In genomic region chr12:15584366-15585041, GRCh38 we compare ENCODE assay signal across 8 cellular contexts.
DNase-seq lines count a peak whose midpoint lies in the region; TF ChIP-seq lines count a peak whose summit lies in the region.

No MANE protein-coding gene starts in this region.

- DNase-seq in NCI-H2081 (lab: John Stamatoyannopoulos, UW) (peak; percentile 24 to 50), NCI-H2081 treated with DMSO at 0.1 percent for 48 hours (lab: John Stamatoyannopoulos, UW) (no peak), H4 (ENCODE audit: low spot score) (peak; percentile 52), NCI-H460 (ENCODE audit: extremely low read depth, low read depth) (peak; percentile 22), astrocyte of the hippocampus (ENCODE audit: low read depth, low spot score) (peak; percentile 77), left kidney (ENCODE audit: low read depth, low spot score) (peak; percentile 68), type B pancreatic cell (ENCODE audit: extremely low spot score, unreplicated experiment) (no peak)
- no peak for DNase-seq in activated T-helper 1 cell treated with anti-CD3 and anti-CD28 coated beads, Interleukin-12 subunit alpha, Interleukin-12 subunit beta, Interleukin-2, Interleukin-4 antibody, amounts not matched to agents 30 ng/mL and 10 ng/mL and 1 ng/mL, durations not matched to agents 14 hours and 24 hours and 36 hours (ENCODE audit: low spot score)

- peaks cover 22% of the 10 kb centered on the region for H3K27me3 Mint-ChIP-seq in type B pancreatic cell
- H3K27me3 Mint-ChIP-seq in activated T-helper 1 cell treated with anti-CD3 and anti-CD28 coated beads, Interleukin-12 subunit alpha, Interleukin-12 subunit beta, Interleukin-2, Interleukin-4 antibody, amounts not matched to agents 30 ng/mL and 10 ng/mL and 1 ng/mL, durations not matched to agents 14 hours and 24 hours and 36 hours (ENCODE audit: insufficient read depth), result no peaks in the 10 kb centered on the region

- H3K9me3 Mint-ChIP-seq in type B pancreatic cell, result no peaks in the 10 kb centered on the region
- H3K9me3 Mint-ChIP-seq in activated T-helper 1 cell treated with anti-CD3 and anti-CD28 coated beads, Interleukin-12 subunit alpha, Interleukin-12 subunit beta, Interleukin-2, Interleukin-4 antibody, amounts not matched to agents 30 ng/mL and 10 ng/mL and 1 ng/mL, durations not matched to agents 14 hours and 24 hours and 36 hours, result no peaks in the 10 kb centered on the region

- intact Hi-C loops in activated T-helper 1 cell treated with anti-CD3 and anti-CD28 coated beads, Interleukin-12 subunit alpha, Interleukin-12 subunit beta, Interleukin-2, Interleukin-4 antibody, amounts not matched to agents 30 ng/mL and 10 ng/mL and 1 ng/mL, durations not matched to agents 14 hours and 24 hours and 36 hours (cut with micrococcal nuclease), result loop anchor here (1.0 kb wide), 3 partner anchors 52 to 357 kb away; no protein-coding TSS in a partner anchor

- peak; percentile 73 for TF ChIP-seq CTCF in type B pancreatic cell (conservative IDR thresholded peaks at IDR 0.05)

- no peaks in the 10 kb centered on the region for H3K4me1 Mint-ChIP-seq in type B pancreatic cell (ENCODE audit: unreplicated experiment)
- peaks cover 13% of the 10 kb centered on the region for H3K4me1 Mint-ChIP-seq in activated T-helper 1 cell treated with anti-CD3 and anti-CD28 coated beads, Interleukin-12 subunit alpha, Interleukin-12 subunit beta, Interleukin-2, Interleukin-4 antibody, amounts not matched to agents 30 ng/mL and 10 ng/mL and 1 ng/mL, durations not matched to agents 14 hours and 24 hours and 36 hours (ENCODE audit: low read depth)

- peaks cover 12% of the 10 kb centered on the region for H3K36me3 Mint-ChIP-seq in type B pancreatic cell
- H3K36me3 Mint-ChIP-seq in activated T-helper 1 cell treated with anti-CD3 and anti-CD28 coated beads, Interleukin-12 subunit alpha, Interleukin-12 subunit beta, Interleukin-2, Interleukin-4 antibody, amounts not matched to agents 30 ng/mL and 10 ng/mL and 1 ng/mL, durations not matched to agents 14 hours and 24 hours and 36 hours (ENCODE audit: low read depth), result peaks cover 5% of the 10 kb centered on the region

- no peak overlapping the region for H3K27ac Mint-ChIP-seq in type B pancreatic cell
- H3K27ac Mint-ChIP-seq in activated T-helper 1 cell treated with anti-CD3 and anti-CD28 coated beads, Interleukin-12 subunit alpha, Interleukin-12 subunit beta, Interleukin-2, Interleukin-4 antibody, amounts not matched to agents 30 ng/mL and 10 ng/mL and 1 ng/mL, durations not matched to agents 14 hours and 24 hours and 36 hours, result no peak overlapping the region

- H3K4me3 Mint-ChIP-seq in type B pancreatic cell, result no peak overlapping the region
- no peak overlapping the region for H3K4me3 Mint-ChIP-seq in activated T-helper 1 cell treated with anti-CD3 and anti-CD28 coated beads, Interleukin-12 subunit alpha, Interleukin-12 subunit beta, Interleukin-2, Interleukin-4 antibody, amounts not matched to agents 30 ng/mL and 10 ng/mL and 1 ng/mL, durations not matched to agents 14 hours and 24 hours and 36 hours

Comparison
In these comparisons a context has a peak if more than half of its experiments do, and no peak if none do; other contexts are left out.
1. DNase-seq: peak in NCI-H2081 (2 of 2), H4 (single experiment), NCI-H460 (single experiment), astrocyte of the hippocampus (single experiment) and left kidney (single experiment); none in NCI-H2081 treated with DMSO at 0.1 percent for 48 hours (single experiment), type B pancreatic cell (single experiment) and activated T-helper 1 cell treated with anti-CD3 and anti-CD28 coated beads, Interleukin-12 subunit alpha, Interleukin-12 subunit beta, Interleukin-2, Interleukin-4 antibody, amounts not matched to agents 30 ng/mL and 10 ng/mL and 1 ng/mL, durations not matched to agents 14 hours and 24 hours and 36 hours (single experiment).